ENCODE assay signal across 9 cellular contexts in the genomic region with DNA sequence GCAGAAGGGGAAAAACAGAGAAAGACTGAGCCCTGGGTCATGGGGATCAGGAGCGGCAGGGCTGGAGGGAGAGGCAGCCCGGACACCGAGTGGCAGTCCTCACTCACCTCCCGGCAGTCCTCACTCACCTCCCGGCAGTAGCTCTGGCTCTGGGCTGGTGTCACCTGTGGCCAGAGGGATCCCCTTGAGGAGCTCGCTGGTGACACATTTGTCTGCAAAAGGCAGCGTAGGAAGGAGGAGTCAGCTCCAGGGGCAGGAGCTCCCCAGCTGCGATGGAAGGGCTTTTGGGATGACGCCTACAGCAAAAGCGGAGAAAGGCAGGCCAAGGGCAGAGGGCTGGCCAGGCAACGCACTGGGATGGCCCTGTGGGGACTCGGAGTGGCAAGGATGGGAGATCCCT. TPM values are rescaled to one million over a fixed set of nuclear protein-coding genes. Genes with fewer than 3 reads are reported as not detected.
DNase-seq lines count a peak whose midpoint lies in the region; ATAC-seq and TF ChIP-seq lines count a peak whose summit lies in the region.
"Had no signal": no experiment of that assay in that cellular context is flagged by ENCODE, and none has a peak within 500 bp of the region (broad histone marks: within the 10 kb centered on the region; RNA-seq: fewer than 3 reads in every experiment).

No MANE protein-coding gene starts in this region.

- H3K36me3 ChIP-seq in SK-N-MC (ENCODE audit: insufficient read depth, low read length) (peaks cover 23% of the 10 kb centered on the region; the same call in 1 of the 2 replicates), fibroblast of lung (ENCODE audit: control insufficient read depth, insufficient read depth, low read length) (peaks cover 21% of the 10 kb centered on the region), sigmoid colon (peaks cover 27 to 46% (median 31%) of the 10 kb centered on the region in 4 donors)

- H3K9ac ChIP-seq in SK-N-MC (ENCODE audit: insufficient read length) (peak overlapping the region; percentile 82), fibroblast of lung (ENCODE audit: insufficient read depth, low read length) (peak overlapping the region; percentile 94)

- intact Hi-C loops in sigmoid colon (cut with DNase I) = no loop called here

- TF ChIP-seq EP300 in sigmoid colon (IDR thresholded peaks at IDR 0.05) = no peak

- H4K20me1 ChIP-seq in fibroblast of lung (ENCODE audit: control insufficient read depth, extremely low read depth, insufficient read depth, low read length) = no peaks in the 10 kb centered on the region

- TF ChIP-seq POLR2A in sigmoid colon (IDR thresholded peaks at IDR 0.05) = no peak

- no peak for DNase-seq in SK-N-MC (ENCODE audit: low read depth, low spot score)
- no peak for DNase-seq in fibroblast of lung (ENCODE audit: low read depth in 2 of 2)
- DNase-seq in sigmoid colon = no peak
- DNase-seq in activated gamma-delta T cell (lab: John Stamatoyannopoulos, UW) = no peak
- no peak for DNase-seq in HT-29 (ENCODE audit: low spot score)
- no peak for DNase-seq in NCI-H524 treated with DMSO at 0.1 percent for 48 hours (lab: John Stamatoyannopoulos, UW)

- H3K79me2 ChIP-seq in fibroblast of lung (ENCODE audit: control insufficient read depth, insufficient read depth, low read length) = peaks cover 12% of the 10 kb centered on the region

- H3K27ac ChIP-seq in SK-N-MC (no peak overlapping the region), fibroblast of lung (ENCODE audit: insufficient read depth, low read length) (peak overlapping the region; percentile 93), sigmoid colon (peak overlapping the region in 3 of 4 donors; percentile 83 to 88 (median 88))

- H3K4me3 ChIP-seq in GM12875 (ENCODE audit: low read depth, low read length) = peak overlapping the region; percentile 83
- peak overlapping the region; percentile 78 for H3K4me3 ChIP-seq in SK-N-MC
- H3K4me3 ChIP-seq in fibroblast of lung (replicated peaks in 1 of 4; ENCODE audit: control extremely low read depth in 1 of 4, insufficient read depth in 1 of 4, low read depth in 3 of 4, low read length in 4 of 4) = peak overlapping the region; percentile 86 to 99 (median 97)
- peak overlapping the region; percentile 68 to 98 (median 80) for H3K4me3 ChIP-seq in sigmoid colon

- H3K27me3 ChIP-seq in fibroblast of lung (ENCODE audit: control insufficient read depth, insufficient read depth, low read length) (no peaks in the 10 kb centered on the region), sigmoid colon (no peaks in the 10 kb centered on the region)

- H3K9me3 ChIP-seq in SK-N-MC (ENCODE audit: low read depth, low read length) (no peaks in the 10 kb centered on the region), fibroblast of lung (ENCODE audit: control insufficient read depth, insufficient read depth, low read depth, low read length) (no peaks in the 10 kb centered on the region), sigmoid colon (no peaks in the 10 kb centered on the region)

- H3K4me2 ChIP-seq in fibroblast of lung (ENCODE audit: extremely low read depth, insufficient read depth, low read length) = peak overlapping the region; percentile 95

- no peak overlapping the region for H2AFZ ChIP-seq in fibroblast of lung (ENCODE audit: low read length)

- no peak for TF ChIP-seq CTCF in GM12875 (IDR thresholded peaks at IDR 0.05; ENCODE audit: borderline replicate concordance, insufficient read depth, low read depth, low read length)
- TF ChIP-seq CTCF in fibroblast of lung (conservative IDR thresholded peaks at IDR 0.05 in 1 of 2, IDR thresholded peaks at IDR 0.05 in 1 of 2; ENCODE audit: low read depth in 1 of 2, low read length in 2 of 2) = no peak
- TF ChIP-seq CTCF in sigmoid colon (IDR thresholded peaks at IDR 0.05) = no peak

- H3K4me1 ChIP-seq in fibroblast of lung (ENCODE audit: control insufficient read depth, extremely low read depth, insufficient read depth, low read length) (peaks cover 9% of the 10 kb centered on the region), sigmoid colon (peaks cover 0 to 30% (median 16%) of the 10 kb centered on the region in 4 donors)

- WGBS in sigmoid colon, 2 donors = 28 to 51% methylated on average over 12 of the region's 12 CpGs

- no peak for ATAC-seq in HG03139 (IDR thresholded peaks at IDR 0.05; ENCODE audit: unreplicated experiment)

RNA-seq across cellular contexts. Expression of a gene that starts 0.7 kb away (rescaled TPM):
- total RNA-seq in fibroblast of lung (296 and 385 TPM in 2 replicates), sigmoid colon (100 to 1,000 TPM; 278 to 392 (median 336) TPM)
- polyA plus RNA-seq in fibroblast of lung (169 and 236 TPM in 2 replicates), sigmoid colon (100 to 1,000 TPM; 103 to 210 (median 202) TPM)
- polyA plus RNA-seq in fibroblast of lung (2012) = 190 and 275 TPM in 2 replicates
- polyA minus RNA-seq in fibroblast of lung (ENCODE audit: low replicate concordance) = 106 and 110 TPM in 2 replicates
- 288 and 299 TPM in 2 replicates for total RNA-seq in HT-29 (2014; rRNA removed; shearing (Covaris generic))

RNA-seq across cellular contexts. Expression of a gene that starts 7.5 kb away (rescaled TPM):
- total RNA-seq in fibroblast of lung (2.6 and 3.3 TPM in 2 replicates), sigmoid colon (10 to 100 TPM in 1 of 4 donors, 1 to 10 TPM in 3; 2.9 to 10.3 (median 6.3) TPM)
- polyA plus RNA-seq in fibroblast of lung (0.68 and 0.88 TPM in 2 replicates), sigmoid colon (10 to 100 TPM in 1 of 3 donors, 1 to 10 TPM in 2; 1.2 to 18.5 (median 1.8) TPM)
- 2.8 and 3.2 TPM in 2 replicates for polyA plus RNA-seq in fibroblast of lung (2012)
- 0.96 and 8.7 TPM in 2 replicates for polyA minus RNA-seq in fibroblast of lung (ENCODE audit: low replicate concordance)
- total RNA-seq in HT-29 (2014; rRNA removed; shearing (Covaris generic)) = 5.5 and 11.1 TPM in 2 replicates

RNA-seq across cellular contexts. Expression of a gene that starts 12.8 kb away (rescaled TPM):
- total RNA-seq in fibroblast of lung (22.6 and 26.5 TPM in 2 replicates), sigmoid colon (10 to 100 TPM; 24.6 to 29.1 (median 25.8) TPM)
- polyA plus RNA-seq in fibroblast of lung (15.3 and 19.7 TPM in 2 replicates), sigmoid colon (10 to 100 TPM; 16.2 to 58.7 (median 18.5) TPM)
- 23.1 and 33.0 TPM in 2 replicates for polyA plus RNA-seq in fibroblast of lung (2012)
- polyA minus RNA-seq in fibroblast of lung (ENCODE audit: low replicate concordance) = 54.1 and 151 TPM in 2 replicates
- 90.3 and 97.0 TPM in 2 replicates for total RNA-seq in HT-29 (2014; rRNA removed; shearing (Covaris generic))

RNA-seq across cellular contexts. Expression of a gene that starts 16.5 kb away (rescaled TPM):
- total RNA-seq in fibroblast of lung (0.26 and 0.33 TPM in 2 replicates), sigmoid colon (not detected)
- polyA plus RNA-seq in fibroblast of lung (0.12 and 0.14 TPM in 2 replicates), sigmoid colon (1 to 10 TPM in 1 of 3 donors, under 1 TPM in 1, not detected in 1; 0.69 to 1.6 TPM)
- 0.15 and 0.16 TPM in 2 replicates for polyA plus RNA-seq in fibroblast of lung (2012)
- 0.44 TPM in 1 of 2 replicates, not detected in the other for polyA minus RNA-seq in fibroblast of lung (ENCODE audit: low replicate concordance)
- 0.34 and 1.6 TPM in 2 replicates for total RNA-seq in HT-29 (2014; rRNA removed; shearing (Covaris generic))
- total RNA-seq: M059J had no signal

RNA-seq across cellular contexts. Expression of a gene that starts 32.8 kb away (rescaled TPM):
- 25.7 and 29.4 TPM in 2 replicates for total RNA-seq in fibroblast of lung
- polyA plus RNA-seq in fibroblast of lung = 17.0 and 29.0 TPM in 2 replicates
- polyA plus RNA-seq in fibroblast of lung (2012) = 20.6 and 28.2 TPM in 2 replicates
- polyA minus RNA-seq in fibroblast of lung (ENCODE audit: low replicate concordance) = 14.5 and 15.7 TPM in 2 replicates
- total RNA-seq in sigmoid colon = 10 to 100 TPM; 25.3 to 44.9 (median 27.9) TPM
- 10 to 100 TPM; 17.1 to 39.0 (median 23.4) TPM for polyA plus RNA-seq in sigmoid colon
- 12.9 and 16.9 TPM in 2 replicates for total RNA-seq in HT-29 (2014; rRNA removed; shearing (Covaris generic))
